Comparison of ENCODE assay signal across 3 cellular contexts in genomic region chr12:99119449-99119848, GRCh38.
"Had no signal": no experiment of that assay in that cellular context is flagged by ENCODE, and none has a peak within 500 bp of the region (broad histone marks: within the 10 kb centered on the region; RNA-seq: fewer than 3 reads in every experiment).

No MANE protein-coding gene starts in this region.

- ATAC-seq: GM12878 had no signal

- DNase-seq: GDM1, GF-D8 had no signal
